2 cellular contexts compared by ENCODE assay signal in the genomic region with DNA sequence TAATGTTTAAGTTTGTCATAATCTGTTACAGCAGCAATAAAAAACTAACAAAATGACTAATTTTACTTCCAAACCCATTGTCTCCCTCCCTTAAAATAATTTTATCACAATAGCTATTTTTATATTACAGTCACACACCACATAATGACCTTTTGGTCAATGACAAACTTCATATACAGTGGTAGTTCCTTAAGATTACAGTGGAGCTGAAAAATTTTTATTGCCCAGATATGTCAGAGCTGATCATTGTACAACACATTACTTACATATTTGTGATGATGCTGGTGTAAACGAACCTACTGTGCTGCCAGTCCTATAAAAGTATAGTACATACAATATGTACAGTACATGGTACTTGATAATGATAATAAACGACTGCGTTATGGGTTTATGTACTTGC. TPM values are rescaled to one million over a fixed set of nuclear protein-coding genes. Genes with fewer than 3 reads are reported as not detected.
"Had no signal": no experiment of that assay in that cellular context is flagged by ENCODE, and none has a peak within 500 bp of the region (broad histone marks: within the 10 kb centered on the region; RNA-seq: fewer than 3 reads in every experiment).

No MANE protein-coding gene starts in this region.

RNA-seq across cellular contexts. Expression of gene NUTM2A, which starts 22.1 kb away (rescaled TPM):
- total RNA-seq: H7, HT-29 had no signal
